Comparison of ENCODE assay signal across 23 cellular contexts in the genomic region with DNA sequence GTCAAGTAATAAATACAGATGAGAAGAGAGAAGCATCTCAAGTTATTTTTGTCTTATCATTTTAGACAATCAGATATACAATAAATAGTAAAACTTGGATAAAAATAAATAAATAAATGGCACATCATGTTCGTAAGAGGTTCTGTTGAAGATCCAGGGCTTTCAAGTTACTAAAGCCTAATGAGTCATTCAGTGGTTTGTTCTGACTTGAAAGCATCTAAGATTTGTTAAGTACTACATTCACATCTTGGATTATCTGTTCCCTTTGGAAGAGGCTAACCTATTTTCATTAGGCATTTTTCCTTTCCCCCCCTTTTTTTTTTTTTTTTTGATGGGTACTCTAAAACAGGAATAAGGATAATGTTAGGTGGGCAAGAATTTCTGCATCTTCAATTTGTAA.
DNase-seq lines count a peak whose midpoint lies in the region; ATAC-seq, FAIRE-seq and TF ChIP-seq lines count a peak whose summit lies in the region.
"Had no signal": no experiment of that assay in that cellular context is flagged by ENCODE, and none has a peak within 500 bp of the region (broad histone marks: within the 10 kb centered on the region; RNA-seq: fewer than 3 reads in every experiment).

No MANE protein-coding gene starts in this region.

- no peaks in the 10 kb centered on the region for H3K36me3 ChIP-seq in RWPE2 (ENCODE audit: low read depth)
- H3K36me3 ChIP-seq: BE2C, BLaER1 had no signal

- DNase-seq in RWPE2 (ENCODE audit: low spot score) = no peak
- peak; percentile 16 for DNase-seq in epithelial cell of prostate (ENCODE audit: low read depth, low spot score)
- peak; percentile 13 to 48 for DNase-seq in foreskin keratinocyte
- no peak for DNase-seq in SW480 (ENCODE audit: low spot score)
- DNase-seq in activated naive CD4-positive, alpha-beta T cell treated with anti-CD3 and anti-CD28 coated beads, Interleukin-2, amount 50 U/mL, for 16 hours = no peak
- DNase-seq: 8988T; ACHN; BE2C; C1 segment of cervical spinal cord; CD4-positive, alpha-beta memory T cell; CD4-positive, CD25-positive, alpha-beta regulatory T cell; CD8-positive, alpha-beta memory T cell; COR-L47; DMS79 treated with DMSO at 0.1 percent for 48 hours; GF-D8 had no signal

- H3K27me3 ChIP-seq in RWPE2 (ENCODE audit: insufficient read depth, poor library complexity, severe bottlenecking) (no peaks in the 10 kb centered on the region), foreskin keratinocyte (no peaks in the 10 kb centered on the region)
- H3K27me3 ChIP-seq: BE2C, BLaER1 had no signal

- H3K4me1 ChIP-seq in RWPE2 (ENCODE audit: insufficient read depth, poor library complexity, severe bottlenecking) (no peaks in the 10 kb centered on the region), foreskin keratinocyte (no peaks in the 10 kb centered on the region)
- H3K4me1 ChIP-seq: BE2C had no signal

- H3K9me3 ChIP-seq in RWPE2 (ENCODE audit: severe bottlenecking) = no peaks in the 10 kb centered on the region
- H3K9me3 ChIP-seq: BE2C had no signal

- H3K4me3 ChIP-seq in RWPE2 (ENCODE audit: severe bottlenecking) = no peak overlapping the region
- H3K4me3 ChIP-seq: BLaER1 had no signal

- peak; percentile 24 for FAIRE-seq in colon (lab: Jason Lieb, UNC)
- FAIRE-seq: A204.1, G401.6, GM12891, GM19239 had no signal

- TF ChIP-seq CTCF in RWPE2 (IDR thresholded peaks at IDR 0.05; ENCODE audit: poor library complexity, severe bottlenecking) (no peak), foreskin keratinocyte (conservative IDR thresholded peaks at IDR 0.05) (no peak)

- ATAC-seq in RWPE2 (ENCODE audit: low read depth) = 0 out of 3 replicates have a peak, but pooled peaks have one; percentile 41
- peak; percentile 35 for ATAC-seq in foreskin keratinocyte
- no peak for ATAC-seq in HG02938 (IDR thresholded peaks at IDR 0.05; ENCODE audit: unreplicated experiment)
- ATAC-seq in GM21367 (IDR thresholded peaks at IDR 0.05; ENCODE audit: unreplicated experiment) = no peak

- H3K27ac ChIP-seq in RWPE2 (ENCODE audit: poor library complexity, severe bottlenecking) = no peak overlapping the region
- no peak overlapping the region for H3K27ac ChIP-seq in epithelial cell of prostate
- H3K27ac ChIP-seq in foreskin keratinocyte = no peak overlapping the region
- H3K27ac ChIP-seq: BLaER1 had no signal

Comparison
In these comparisons a context has a peak if more than half of its experiments do, and no peak if none do; other contexts are left out.
1. ATAC-seq: peak in RWPE2 (single experiment) and foreskin keratinocyte (single experiment); none in HG02938 (single experiment) and GM21367 (single experiment).
2. DNase-seq: peak in epithelial cell of prostate (single experiment) and foreskin keratinocyte (2 of 2); none in RWPE2 (single experiment), SW480 (single experiment) and activated naive CD4-positive, alpha-beta T cell treated with anti-CD3 and anti-CD28 coated beads, Interleukin-2, amount 50 U/mL, for 16 hours (single experiment).